In the genomic region with DNA sequence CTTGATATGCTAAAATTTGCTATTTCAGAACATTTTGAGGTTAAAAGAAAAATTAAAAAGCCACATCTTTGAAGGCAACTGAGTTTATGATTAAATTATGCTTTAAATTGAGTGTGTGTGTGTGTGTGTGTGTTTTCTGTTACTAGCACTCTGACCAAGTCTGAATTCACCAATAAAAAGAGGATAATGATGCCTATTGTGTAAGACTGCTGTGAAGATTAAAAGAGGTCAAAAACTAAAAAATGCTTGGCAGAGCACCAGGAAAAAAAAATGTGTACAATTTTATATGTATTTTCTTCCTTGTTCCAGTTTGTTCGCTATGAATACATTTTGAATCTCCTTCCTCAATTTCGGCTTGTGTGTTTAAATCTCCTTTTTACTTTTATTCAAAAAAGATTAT, we compare ENCODE assay signal across 17 cellular contexts.
A peak's percentile ranks its signal among the peaks of the same experiment; 100 is the strongest.
DNase-seq lines count a peak whose midpoint lies in the region; FAIRE-seq and TF ChIP-seq lines count a peak whose summit lies in the region.
"Had no signal": no experiment of that assay in that cellular context is flagged by ENCODE, and none has a peak within 500 bp of the region (broad histone marks: within the 10 kb centered on the region; RNA-seq: fewer than 3 reads in every experiment).

No MANE protein-coding gene starts in this region.

- H3K9me2 ChIP-seq in Loucy (replicated peaks; ENCODE audit: low read depth, low read length), result no peaks in the 10 kb centered on the region

- H3K4me2 ChIP-seq in Loucy (ENCODE audit: low read depth, low read length, poor library complexity, severe bottlenecking), result no peak overlapping the region

- no peak overlapping the region for H3K27ac ChIP-seq in small intestine (ENCODE audit: low read depth in 1 of 2, low read length in 1 of 2)
- H3K27ac ChIP-seq: C4-2B had no signal

- DNase-seq in AG09309 (ENCODE audit: low read depth) (peak; percentile 34), choroid plexus epithelial cell (ENCODE audit: low read depth) (peak; percentile 70), small intestine (no peak), NCI-H345 (lab: John Stamatoyannopoulos, UW) (no peak), D341Med (ENCODE audit: low spot score) (no peak)
- no peak for DNase-seq in activated CD4-positive, alpha-beta T cell treated with anti-CD3 and anti-CD28 coated beads for 4 hours
- DNase-seq: Caco-2, DMS53, NCI-H1436, NCI-H2081 treated with DMSO at 0.1 percent for 48 hours, NCI-H82, SIG-M5 had no signal

- H3K4me3 ChIP-seq in AG09309 (ENCODE audit: control insufficient read depth, low read depth, low read length) (no peak overlapping the region), Loucy (ENCODE audit: low read length, poor library complexity, severe bottlenecking) (no peak overlapping the region), choroid plexus epithelial cell (ENCODE audit: low read depth, low read length) (no peak overlapping the region), small intestine (ENCODE audit: low read depth in 1 of 2, low read length in 2 of 2) (no peak overlapping the region)
- H3K4me3 ChIP-seq: HAP-1 had no signal

- H3F3A ChIP-seq in Loucy (ENCODE audit: low read depth), result no peaks in the 10 kb centered on the region

- H3K9ac ChIP-seq in Loucy (ENCODE audit: low read depth, low read length, poor library complexity, severe bottlenecking), result no peak overlapping the region

- H2AFZ ChIP-seq in Loucy (ENCODE audit: low read length), result peak overlapping the region; percentile 37; the same call in 1 of the 2 replicates

- no peaks in the 10 kb centered on the region for H3K9me3 ChIP-seq in Loucy (ENCODE audit: insufficient read depth, low read depth, low read length)
- H3K9me3 ChIP-seq in small intestine (ENCODE audit: control insufficient read depth, low read depth), result no peaks in the 10 kb centered on the region
- H3K9me3 ChIP-seq: Caco-2, HAP-1 had no signal

- TF ChIP-seq CTCF in AG09309 (IDR thresholded peaks at IDR 0.05; ENCODE audit: control insufficient read depth, insufficient read depth, low read depth, low read length, missing control alignments), result no peak
- TF ChIP-seq CTCF in Loucy (conservative IDR thresholded peaks at IDR 0.05; ENCODE audit: low read length), result no peak
- TF ChIP-seq CTCF in choroid plexus epithelial cell (conservative IDR thresholded peaks at IDR 0.05; ENCODE audit: low read depth, low read length), result no peak

- H3K79me2 ChIP-seq in Loucy (ENCODE audit: insufficient read depth, low read length), result no peaks in the 10 kb centered on the region

- no peaks in the 10 kb centered on the region for H4K20me1 ChIP-seq in Loucy (ENCODE audit: insufficient read depth, low read length, poor library complexity, severe bottlenecking)

- H3K36me3 ChIP-seq in Loucy (ENCODE audit: insufficient read depth, low read length) (no peaks in the 10 kb centered on the region), small intestine (ENCODE audit: control insufficient read depth in 2 of 2, insufficient read depth in 2 of 2, low read length in 2 of 2) (no peaks in the 10 kb centered on the region)
- H3K36me3 ChIP-seq: HAP-1 had no signal

- H3K4me1 ChIP-seq in Loucy (ENCODE audit: insufficient read depth, low read length, poor library complexity, severe bottlenecking), result peaks cover 8% of the 10 kb centered on the region
- no peaks in the 10 kb centered on the region for H3K4me1 ChIP-seq in small intestine (ENCODE audit: control insufficient read depth in 2 of 2, insufficient read depth in 1 of 2, low read depth in 1 of 2, low read length in 1 of 2)
- H3K4me1 ChIP-seq: Caco-2, HAP-1 had no signal

- WGBS in small intestine, 3 donors, result 19 to 56% (median 49%) methylated on average over 2 of the region's 2 CpGs

- H3K27me3 ChIP-seq in Loucy (ENCODE audit: insufficient read depth, low read length, poor library complexity, severe bottlenecking) (no peaks in the 10 kb centered on the region), small intestine (ENCODE audit: control insufficient read depth in 2 of 2, insufficient read depth in 2 of 2, low read length in 2 of 2) (no peaks in the 10 kb centered on the region)

- FAIRE-seq in islet of Langerhans (lab: Jason Lieb, UNC), result peak; percentile 21
- no peak for FAIRE-seq in small intestine (lab: Jason Lieb, UNC)
- FAIRE-seq: GM18507 had no signal

Comparison
In these comparisons a context has a peak if more than half of its experiments do, and no peak if none do; other contexts are left out.
1. DNase-seq: peak in AG09309 (single experiment) and choroid plexus epithelial cell (single experiment); none in small intestine (single experiment), NCI-H345 (single experiment), D341Med (single experiment) and activated CD4-positive, alpha-beta T cell treated with anti-CD3 and anti-CD28 coated beads for 4 hours (0 of 2).